In genomic region chr19:42303876-42304275, GRCh38 we compare ENCODE assay signal across 17 cellular contexts.
DNase-seq lines count a peak whose midpoint lies in the region; ATAC-seq and TF ChIP-seq lines count a peak whose summit lies in the region.
"Had no signal": no experiment of that assay in that cellular context is flagged by ENCODE, and none has a peak within 500 bp of the region (broad histone marks: within the 10 kb centered on the region; RNA-seq: fewer than 3 reads in every experiment).

No MANE protein-coding gene starts in this region.

- H3K36me3 ChIP-seq in Loucy (ENCODE audit: insufficient read depth, low read length) = no peaks in the 10 kb centered on the region; the same call in 1 of the 2 replicates

- H3K9me3 ChIP-seq in Loucy (ENCODE audit: insufficient read depth, low read depth, low read length) = no peaks in the 10 kb centered on the region

- peaks cover 23% of the 10 kb centered on the region for H3K79me2 ChIP-seq in Loucy (ENCODE audit: insufficient read depth, low read length)

- H3K9ac ChIP-seq in Loucy (ENCODE audit: low read depth, low read length, poor library complexity, severe bottlenecking) = no peak overlapping the region

- H3K4me1 ChIP-seq in Loucy (ENCODE audit: insufficient read depth, low read length, poor library complexity, severe bottlenecking) = peaks cover 21% of the 10 kb centered on the region

- no peak for TF ChIP-seq CTCF in Loucy (conservative IDR thresholded peaks at IDR 0.05; ENCODE audit: low read length)

- no peak overlapping the region for H3K4me2 ChIP-seq in Loucy (ENCODE audit: low read depth, low read length, poor library complexity, severe bottlenecking)

- H4K20me1 ChIP-seq in Loucy (ENCODE audit: insufficient read depth, low read length, poor library complexity, severe bottlenecking) = no peaks in the 10 kb centered on the region

- H3F3A ChIP-seq in Loucy (ENCODE audit: low read depth) = no peaks in the 10 kb centered on the region

- no peaks in the 10 kb centered on the region for H3K27me3 Mint-ChIP-seq in stimulated activated naive CD8-positive, alpha-beta T cell treated with anti-CD3 and anti-CD28 coated beads, Interleukin-15, Interleukin-2, amounts not matched to agents 100 ng/mL and 50 ng/mL, for 24 hours
- no peaks in the 10 kb centered on the region for H3K27me3 Mint-ChIP-seq in central memory CD8-positive, alpha-beta T cell
- H3K27me3 Mint-ChIP-seq: naive B cell had no signal

- no peaks in the 10 kb centered on the region for H3K9me2 ChIP-seq in Loucy (replicated peaks; ENCODE audit: low read depth, low read length)

- H3K4me3 ChIP-seq in Loucy (ENCODE audit: low read length, poor library complexity, severe bottlenecking) = no peak overlapping the region
- H3K4me3 ChIP-seq: coronary artery had no signal

- peaks cover 25% of the 10 kb centered on the region for H3K4me1 Mint-ChIP-seq in stimulated activated naive CD8-positive, alpha-beta T cell treated with anti-CD3 and anti-CD28 coated beads, Interleukin-15, Interleukin-2, amounts not matched to agents 100 ng/mL and 50 ng/mL, for 24 hours (ENCODE audit: low read depth)
- H3K4me1 Mint-ChIP-seq in central memory CD8-positive, alpha-beta T cell = peaks cover 26% of the 10 kb centered on the region

- H3K9me3 Mint-ChIP-seq in stimulated activated naive CD8-positive, alpha-beta T cell treated with anti-CD3 and anti-CD28 coated beads, Interleukin-15, Interleukin-2, amounts not matched to agents 100 ng/mL and 50 ng/mL, for 24 hours = no peaks in the 10 kb centered on the region
- H3K9me3 Mint-ChIP-seq in central memory CD8-positive, alpha-beta T cell = no peaks in the 10 kb centered on the region
- H3K9me3 Mint-ChIP-seq: activated naive CD4-positive, alpha-beta T cell treated with anti-CD3 and anti-CD28 coated beads, Interleukin-2, amount 10 ng/mL, durations not matched to agents 7 days and 5 days; naive B cell had no signal

- peak overlapping the region; percentile 87; the same call in 1 of the 2 replicates for H2AFZ ChIP-seq in Loucy (ENCODE audit: low read length)

- DNase-seq in stimulated activated naive CD8-positive, alpha-beta T cell treated with anti-CD3 and anti-CD28 coated beads, Interleukin-15, Interleukin-2, amounts not matched to agents 100 U/mL and 50 U/mL, for 24 hours = no peak
- DNase-seq in central memory CD8-positive, alpha-beta T cell (ENCODE audit: low spot score in 2 of 2) = no peak
- DNase-seq in GDM1 (lab: John Stamatoyannopoulos, UW) (no peak), middle frontal gyrus (ENCODE audit: extremely low spot score, low spot score) (no peak)
- no peak for DNase-seq in central memory CD4-positive, alpha-beta T cell
- DNase-seq: activated naive CD4-positive, alpha-beta T cell treated with anti-CD3 and anti-CD28 coated beads, Interleukin-2, amount 10 ng/mL, durations not matched to agents 7 days and 5 days; DMS153; foreskin fibroblast; hypothalamus; kidney; naive B cell; NCI-H187; NCI-H446 treated with DMSO at 0.1 percent for 48 hours; NK-92 treated with Interleukin-12 subunit alpha and Interleukin-12 subunit beta, amount 100 ng/mL, for 24 hours had no signal

- ATAC-seq in stimulated activated naive CD8-positive, alpha-beta T cell treated with anti-CD3 and anti-CD28 coated beads, Interleukin-15, Interleukin-2, amounts not matched to agents 100 U/mL and 50 U/mL, for 24 hours = no peak
- ATAC-seq in central memory CD8-positive, alpha-beta T cell (replicated peaks; ENCODE audit: extremely low read depth, poor library complexity, severe bottlenecking) = no peak

- no peak overlapping the region for H3K27ac Mint-ChIP-seq in stimulated activated naive CD8-positive, alpha-beta T cell treated with anti-CD3 and anti-CD28 coated beads, Interleukin-15, Interleukin-2, amounts not matched to agents 100 ng/mL and 50 ng/mL, for 24 hours
- peak overlapping the region; percentile 70 for H3K27ac Mint-ChIP-seq in central memory CD8-positive, alpha-beta T cell (ENCODE audit: low read depth)

- H3K36me3 Mint-ChIP-seq in stimulated activated naive CD8-positive, alpha-beta T cell treated with anti-CD3 and anti-CD28 coated beads, Interleukin-15, Interleukin-2, amounts not matched to agents 100 ng/mL and 50 ng/mL, for 24 hours (ENCODE audit: low read depth) = no peaks in the 10 kb centered on the region
- H3K36me3 Mint-ChIP-seq in central memory CD8-positive, alpha-beta T cell (ENCODE audit: insufficient read depth) = peaks cover 7% of the 10 kb centered on the region
- H3K36me3 Mint-ChIP-seq: naive B cell had no signal

- peak overlapping the region; percentile 87 for H3K4me3 Mint-ChIP-seq in stimulated activated naive CD8-positive, alpha-beta T cell treated with anti-CD3 and anti-CD28 coated beads, Interleukin-15, Interleukin-2, amounts not matched to agents 100 ng/mL and 50 ng/mL, for 24 hours
- H3K4me3 Mint-ChIP-seq in central memory CD8-positive, alpha-beta T cell = no peak overlapping the region

- H3K27me3 ChIP-seq in Loucy (ENCODE audit: insufficient read depth, low read length, poor library complexity, severe bottlenecking) = no peaks in the 10 kb centered on the region
